8 cellular contexts compared by ENCODE assay signal in the genomic region with DNA sequence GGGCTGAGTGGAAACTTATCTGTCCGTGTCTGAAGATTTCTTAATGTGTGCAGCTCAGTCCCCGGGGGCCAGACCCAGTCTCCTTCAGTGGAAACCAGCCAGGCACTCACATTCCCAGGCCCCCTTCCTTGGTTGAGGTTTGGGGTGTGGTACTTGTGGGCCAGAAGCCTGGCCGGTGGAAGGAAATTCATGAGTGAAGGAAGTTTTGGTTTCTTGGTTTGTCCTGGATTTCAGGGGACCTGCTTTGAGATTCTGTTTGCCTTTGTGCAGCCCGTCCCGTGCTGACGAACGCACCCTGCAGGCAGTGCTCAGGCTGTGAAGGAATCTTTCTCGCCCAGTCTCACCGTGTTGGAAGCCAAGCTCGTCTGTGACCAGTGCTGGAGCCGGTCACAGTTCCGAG. TPM values are rescaled to one million over a fixed set of nuclear protein-coding genes. Genes with fewer than 3 reads are reported as not detected.
A peak's percentile ranks its signal among the peaks of the same experiment; 100 is the strongest.
DNase-seq lines count a peak whose midpoint lies in the region; TF ChIP-seq lines count a peak whose summit lies in the region.

No MANE protein-coding gene starts in this region.

- H3K9me3 Mint-ChIP-seq in activated CD4-positive, alpha-beta memory T cell treated with anti-CD3 and anti-CD28 coated beads for 36 hours, result no peaks in the 10 kb centered on the region

- H3K36me3 Mint-ChIP-seq in activated CD4-positive, alpha-beta memory T cell treated with anti-CD3 and anti-CD28 coated beads for 36 hours, result peaks cover 4% of the 10 kb centered on the region

- peak overlapping the region; percentile 81 for H3K4me3 ChIP-seq in GM23248
- peak overlapping the region; percentile 1 for H3K4me3 ChIP-seq in cardiac muscle cell
- H3K4me3 ChIP-seq in smooth muscle cell, result peak overlapping the region; percentile 80

- H3K9ac ChIP-seq in GM23248 (peak overlapping the region; percentile 92), smooth muscle cell (ENCODE audit: low read depth) (peak overlapping the region; percentile 40)

- H3K36me3 ChIP-seq in GM23248 (ENCODE audit: low read depth) (no peaks in the 10 kb centered on the region), cardiac muscle cell (no peaks in the 10 kb centered on the region), smooth muscle cell (ENCODE audit: low read depth) (no peaks in the 10 kb centered on the region)

- no peaks in the 10 kb centered on the region for H3K27me3 Mint-ChIP-seq in activated CD4-positive, alpha-beta memory T cell treated with anti-CD3 and anti-CD28 coated beads for 36 hours

- CTCF ChIA-PET in activated CD4-positive, alpha-beta memory T cell treated with anti-CD3 and anti-CD28 coated beads for 36 hours (lab: Charles Lee), result interaction anchor here (2.9 kb wide), 1 partner anchor 11 kb away, joined by 13 read pairs; no protein-coding TSS in a partner anchor

- in situ Hi-C loops in GM23248 (cut with MboI), result loop anchor here (5.0 kb wide), 1 partner anchor 68 kb away; no protein-coding TSS in a partner anchor

- H3K9me3 ChIP-seq in GM23248 (ENCODE audit: low read depth) (no peaks in the 10 kb centered on the region), cardiac muscle cell (ENCODE audit: low read depth) (no peaks in the 10 kb centered on the region), smooth muscle cell (replicated peaks; ENCODE audit: low read depth) (no peaks in the 10 kb centered on the region)

- intact Hi-C loops in activated CD4-positive, alpha-beta memory T cell treated with anti-CD3 and anti-CD28 coated beads for 36 hours (cut with micrococcal nuclease), result loop anchor here (1.0 kb wide), 1 partner anchor 53 kb away; no protein-coding TSS in a partner anchor

- H3F3A ChIP-seq in GM23248 (ENCODE audit: insufficient read depth) (peaks cover 21% of the 10 kb centered on the region), smooth muscle cell (ENCODE audit: low read depth) (peaks cover 21% of the 10 kb centered on the region)

- H2AFZ ChIP-seq in GM23248, result no peak overlapping the region
- no peak overlapping the region for H2AFZ ChIP-seq in smooth muscle cell (ENCODE audit: low read depth)

- POLR2A ChIA-PET in activated CD4-positive, alpha-beta memory T cell treated with anti-CD3 and anti-CD28 coated beads for 36 hours (lab: Charles Lee), result interaction anchor here (1.6 to 1.9 kb wide), 2 partner anchors 11 to 35 kb away, joined by 4 to 6 read pairs; no protein-coding TSS in a partner anchor

- H3K27ac Mint-ChIP-seq in activated CD4-positive, alpha-beta memory T cell treated with anti-CD3 and anti-CD28 coated beads for 36 hours, result peak overlapping the region; percentile 83

- peaks cover 6% of the 10 kb centered on the region for H4K20me1 ChIP-seq in GM23248 (ENCODE audit: insufficient read depth)
- peaks cover 74% of the 10 kb centered on the region for H4K20me1 ChIP-seq in smooth muscle cell (ENCODE audit: low read depth)

- H3K4me1 ChIP-seq in GM23248 (ENCODE audit: insufficient read depth), result peaks cover 35% of the 10 kb centered on the region
- peaks cover 45% of the 10 kb centered on the region for H3K4me1 ChIP-seq in cardiac muscle cell (ENCODE audit: low read depth)
- peaks cover 41% of the 10 kb centered on the region for H3K4me1 ChIP-seq in smooth muscle cell (ENCODE audit: low read depth)

- 23 to 24% methylated on average over 12 of the region's 12 CpGs for WGBS in GM23248 (ENCODE audit: low coverage in 1 of 2, low lambda C conversion rate in 2 of 2, missing lambda C conversion rate in 2 of 2), 2 experiments
- 29% methylated on average over 12 of the region's 12 CpGs for WGBS in smooth muscle cell (ENCODE audit: low lambda C conversion rate)

- H3K79me2 ChIP-seq in GM23248 (ENCODE audit: insufficient read depth) (peaks cover 69% of the 10 kb centered on the region), smooth muscle cell (ENCODE audit: low read depth) (peaks cover 68% of the 10 kb centered on the region)

- TF ChIP-seq CTCF in cardiac muscle cell (IDR thresholded peaks at IDR 0.05; ENCODE audit: low read depth, low read length) (peak; percentile 44), smooth muscle cell (IDR thresholded peaks at IDR 0.05; ENCODE audit: borderline replicate concordance, insufficient read depth, poor library complexity, severe bottlenecking) (no peak)

- DNase-seq in GM23248 (peak; percentile 62), cardiac muscle cell (ENCODE audit: low read depth in 1 of 2, low spot score in 1 of 2) (peak in 1 of 2 donors; percentile 44), smooth muscle cell (lab: John Stamatoyannopoulos, UW; ENCODE audit: unreplicated experiment) (no peak), NCI-H2029 (lab: John Stamatoyannopoulos, UW) (no peak), hypothalamus (lab: John Stamatoyannopoulos, UW) (no peak), H4 (ENCODE audit: low spot score) (no peak)
- DNase-seq in activated CD4-positive, alpha-beta memory T cell treated with anti-CD3 and anti-CD28 coated beads for 36 hours, result no peak
- no peak for DNase-seq in stimulated activated CD4-positive, alpha-beta T cell treated with anti-CD3 and anti-CD28 coated beads, Interleukin-4, amount 100 ng/mL, for 4 hours

- peaks cover 64% of the 10 kb centered on the region for H3K4me1 Mint-ChIP-seq in activated CD4-positive, alpha-beta memory T cell treated with anti-CD3 and anti-CD28 coated beads for 36 hours (ENCODE audit: low read depth)

- H3K27me3 ChIP-seq in GM23248 (replicated peaks; ENCODE audit: insufficient read depth) (no peaks in the 10 kb centered on the region), cardiac muscle cell (no peaks in the 10 kb centered on the region), smooth muscle cell (ENCODE audit: low read depth) (no peaks in the 10 kb centered on the region)

- peak overlapping the region; percentile 99 for H3K4me2 ChIP-seq in GM23248 (ENCODE audit: unreplicated experiment)
- peak overlapping the region; percentile 99 for H3K4me2 ChIP-seq in smooth muscle cell

- peak overlapping the region; percentile 85 for H3K4me3 Mint-ChIP-seq in activated CD4-positive, alpha-beta memory T cell treated with anti-CD3 and anti-CD28 coated beads for 36 hours

- H3K27ac ChIP-seq in GM23248 (peak overlapping the region; percentile 60), cardiac muscle cell (no peak overlapping the region), smooth muscle cell (ENCODE audit: low read depth) (peak overlapping the region; percentile 83)

- no peaks in the 10 kb centered on the region for H3K9me2 ChIP-seq in GM23248 (ENCODE audit: insufficient read depth)

RNA-seq across cellular contexts. Expression of a gene that starts 2.9 kb away (rescaled TPM):
- total RNA-seq in GM23248 (2014; rRNA removed; shearing (Covaris generic)), result 35.2 and 39.3 TPM in 2 replicates
- polyA plus RNA-seq in GM23248 (2016; fragmentation: Nextera tagmentation; extraction: Ambion mirVana) (2.3 and 2.8 TPM in 2 replicates), cardiac muscle cell (90.4 and 97.2 TPM in 2 replicates), smooth muscle cell (49.1 and 55.9 TPM in 2 replicates)
- 1 to 10 TPM; 7.4 to 7.5 TPM for total RNA-seq in activated CD4-positive, alpha-beta memory T cell treated with anti-CD3 and anti-CD28 coated beads for 36 hours
- total RNA-seq in cardiac muscle cell (83.6 and 87.0 TPM in 2 replicates), smooth muscle cell (48.0 and 65.9 TPM in 2 replicates)
- 15.8 and 21.0 TPM in 2 replicates for total RNA-seq in H4 (2014; rRNA removed; shearing (Covaris generic))

Comparison
In these comparisons a context has a peak if more than half of its experiments do, and no peak if none do; other contexts are left out.
1. H3K4me3 ChIP-seq: peak in every context shown above with its lines; median percentile 81 in GM23248; 80 in smooth muscle cell; 1 in cardiac muscle cell.